19 cellular contexts compared by ENCODE assay signal in genomic region chr3:87895983-87896382, GRCh38.
DNase-seq lines count a peak whose midpoint lies in the region; ATAC-seq and TF ChIP-seq lines count a peak whose summit lies in the region.
"Had no signal": no experiment of that assay in that cellular context is flagged by ENCODE, and none has a peak within 500 bp of the region (broad histone marks: within the 10 kb centered on the region; RNA-seq: fewer than 3 reads in every experiment).

No MANE protein-coding gene starts in this region.

- H3K4me1 ChIP-seq in endodermal cell (ENCODE audit: control insufficient read depth, insufficient read depth, low read length) = no peaks in the 10 kb centered on the region
- no peaks in the 10 kb centered on the region for H3K4me1 ChIP-seq in mesenchymal stem cell (ENCODE audit: control insufficient read depth, insufficient read depth, low read depth, low read length)
- H3K4me1 ChIP-seq: BLaER1, Caco-2 had no signal

- H3K79me1 ChIP-seq in mesenchymal stem cell (replicated peaks; ENCODE audit: low read length, poor library complexity, severe bottlenecking) = no peaks in the 10 kb centered on the region

- H2AFZ ChIP-seq in mesenchymal stem cell (ENCODE audit: low read depth, low read length) = peak overlapping the region; percentile 4
- H2AFZ ChIP-seq: GM23248 had no signal

- intact Hi-C loops in Right ventricle myocardium inferior (cut with DNase I) = no loop called here

- no peak overlapping the region for H2AK5ac ChIP-seq in mesenchymal stem cell (ENCODE audit: low read length, severe bottlenecking)

- H3K27ac Mint-ChIP-seq in endodermal cell = no peak overlapping the region
- H3K27ac Mint-ChIP-seq: B cell; CD4-positive, CD25-positive, alpha-beta regulatory T cell; CD8-positive, alpha-beta T cell; H9 had no signal

- 88 to 89% methylated on average over 1 of the region's 1 CpG for WGBS in endodermal cell (ENCODE audit: insufficient coverage in 1 of 2, insufficient read length in 1 of 2), 2 experiments
- WGBS in mesenchymal stem cell = 100% methylated on average over 1 of the region's 1 CpG

- no peak overlapping the region for H3K4ac ChIP-seq in mesenchymal stem cell (ENCODE audit: low read depth in 1 of 2, low read length in 2 of 2)

- H2BK12ac ChIP-seq in mesenchymal stem cell (ENCODE audit: low read length in 2 of 2) = no peak overlapping the region

- no peak overlapping the region for H4K91ac ChIP-seq in mesenchymal stem cell (ENCODE audit: low read length)

- H3K27me3 ChIP-seq in endodermal cell (ENCODE audit: control insufficient read depth, insufficient read depth, low read length, poor library complexity, severe bottlenecking) (no peaks in the 10 kb centered on the region), mesenchymal stem cell (ENCODE audit: control insufficient read depth in 1 of 2, insufficient read depth in 1 of 2, low read length in 2 of 2) (no peaks in the 10 kb centered on the region)
- H3K27me3 ChIP-seq: BLaER1 had no signal

- no peaks in the 10 kb centered on the region for H3K27me3 Mint-ChIP-seq in endodermal cell (ENCODE audit: insufficient read depth)

- no peak overlapping the region for H3K14ac ChIP-seq in mesenchymal stem cell (ENCODE audit: low read length in 2 of 2)

- no peak overlapping the region for H3K4me2 ChIP-seq in mesenchymal stem cell (ENCODE audit: low read length, poor library complexity, severe bottlenecking)
- H3K4me2 ChIP-seq: BLaER1 had no signal

- H3K36me3 ChIP-seq in endodermal cell (ENCODE audit: control insufficient read depth, insufficient read depth, low read length) (no peaks in the 10 kb centered on the region), mesenchymal stem cell (ENCODE audit: control insufficient read depth in 1 of 2, insufficient read depth in 2 of 2, low read depth in 1 of 2, low read length in 2 of 2) (no peaks in the 10 kb centered on the region)
- H3K36me3 ChIP-seq: BLaER1 had no signal

- no peaks in the 10 kb centered on the region for H3K9me3 Mint-ChIP-seq in endodermal cell
- H3K9me3 Mint-ChIP-seq: CD8-positive, alpha-beta T cell; H9 had no signal

- H4K8ac ChIP-seq in mesenchymal stem cell (ENCODE audit: low read length) = no peak overlapping the region

- H3K9me3 ChIP-seq in endodermal cell (ENCODE audit: control insufficient read depth, low read length) (no peaks in the 10 kb centered on the region), mesenchymal stem cell (ENCODE audit: control insufficient read depth, low read length) (no peaks in the 10 kb centered on the region)
- H3K9me3 ChIP-seq: BLaER1, Caco-2 had no signal

- H2BK15ac ChIP-seq in mesenchymal stem cell (ENCODE audit: low read depth, poor library complexity, severe bottlenecking) = no peak overlapping the region

- H2BK120ac ChIP-seq in mesenchymal stem cell (ENCODE audit: low read depth, low read length) = no peak overlapping the region

- peak; percentile 25 for DNase-seq in NCI-H146 (lab: John Stamatoyannopoulos, UW)
- DNase-seq in NCI-H146 treated with DMSO at 0.1 percent for 48 hours (lab: John Stamatoyannopoulos, UW; ENCODE audit: unreplicated experiment) = no peak
- DNase-seq in endodermal cell = peak; percentile 63
- DNase-seq in mesenchymal stem cell = no peak
- no peak for DNase-seq in activated CD4-positive, CD25-positive, alpha-beta regulatory T cell treated with anti-CD3 and anti-CD28 coated beads, Interleukin-2, amount 50 U/mL, for 72 hours
- DNase-seq in Right ventricle myocardium inferior (ENCODE audit: missing footprints) = no peak
- DNase-seq: Caco-2; CD4-positive, CD25-positive, alpha-beta regulatory T cell; CD8-positive, alpha-beta T cell; DMS153; DND-41; GM23248; H9 had no signal

- no peak for TF ChIP-seq CTCF in endodermal cell (conservative IDR thresholded peaks at IDR 0.05)

- H3K4me1 Mint-ChIP-seq in endodermal cell = peaks cover 18% of the 10 kb centered on the region
- H3K4me1 Mint-ChIP-seq: B cell; CD4-positive, CD25-positive, alpha-beta regulatory T cell; H9 had no signal

- ATAC-seq in GM19023 (IDR thresholded peaks at IDR 0.05; ENCODE audit: unreplicated experiment) (no peak), Right ventricle myocardium inferior (no peak)
- ATAC-seq: CD8-positive, alpha-beta T cell; HCT116 had no signal

- no peak overlapping the region for H3K4me3 Mint-ChIP-seq in endodermal cell
- H3K4me3 Mint-ChIP-seq: B cell; CD4-positive, CD25-positive, alpha-beta regulatory T cell; CD8-positive, alpha-beta T cell; H9 had no signal

- no peak overlapping the region for H3K23ac ChIP-seq in mesenchymal stem cell (ENCODE audit: low read length in 2 of 2)

- no peak overlapping the region for H3K18ac ChIP-seq in mesenchymal stem cell (ENCODE audit: low read depth in 1 of 2, low read length in 2 of 2)

- H2BK5ac ChIP-seq in mesenchymal stem cell (ENCODE audit: low read depth, low read length, poor library complexity, severe bottlenecking) = no peak overlapping the region

- H3K36me3 Mint-ChIP-seq in endodermal cell (ENCODE audit: low read depth) = no peaks in the 10 kb centered on the region
- H3K36me3 Mint-ChIP-seq: CD4-positive, CD25-positive, alpha-beta regulatory T cell; CD8-positive, alpha-beta T cell had no signal

- H3K27ac ChIP-seq in endodermal cell (ENCODE audit: low read depth, low read length) (no peak overlapping the region), mesenchymal stem cell (ENCODE audit: low read length, poor library complexity, severe bottlenecking) (no peak overlapping the region)
- H3K27ac ChIP-seq: 22Rv1, BLaER1, C4-2B, GM23248 had no signal

- no peak overlapping the region for H3K4me3 ChIP-seq in endodermal cell (ENCODE audit: low read length)
- H3K4me3 ChIP-seq in mesenchymal stem cell (ENCODE audit: insufficient read depth in 1 of 2, low read depth in 1 of 2, low read length in 2 of 2) = no peak overlapping the region
- H3K4me3 ChIP-seq: BLaER1, GM23248 had no signal

- H3K9ac ChIP-seq in endodermal cell (ENCODE audit: extremely low read depth, low read length, poor library complexity, severe bottlenecking) = no peak overlapping the region
- no peak overlapping the region for H3K9ac ChIP-seq in mesenchymal stem cell (ENCODE audit: low read length)
- H3K9ac ChIP-seq: BLaER1, GM23248 had no signal

Comparison
In these comparisons a context has a peak if more than half of its experiments do, and no peak if none do; other contexts are left out.
1. DNase-seq: peak in NCI-H146 (single experiment) and endodermal cell (single experiment); none in NCI-H146 treated with DMSO at 0.1 percent for 48 hours (single experiment), mesenchymal stem cell (single experiment), activated CD4-positive, CD25-positive, alpha-beta regulatory T cell treated with anti-CD3 and anti-CD28 coated beads, Interleukin-2, amount 50 U/mL, for 72 hours (single experiment) and Right ventricle myocardium inferior (single experiment).